28 cellular contexts compared by ENCODE assay signal in the genomic region with DNA sequence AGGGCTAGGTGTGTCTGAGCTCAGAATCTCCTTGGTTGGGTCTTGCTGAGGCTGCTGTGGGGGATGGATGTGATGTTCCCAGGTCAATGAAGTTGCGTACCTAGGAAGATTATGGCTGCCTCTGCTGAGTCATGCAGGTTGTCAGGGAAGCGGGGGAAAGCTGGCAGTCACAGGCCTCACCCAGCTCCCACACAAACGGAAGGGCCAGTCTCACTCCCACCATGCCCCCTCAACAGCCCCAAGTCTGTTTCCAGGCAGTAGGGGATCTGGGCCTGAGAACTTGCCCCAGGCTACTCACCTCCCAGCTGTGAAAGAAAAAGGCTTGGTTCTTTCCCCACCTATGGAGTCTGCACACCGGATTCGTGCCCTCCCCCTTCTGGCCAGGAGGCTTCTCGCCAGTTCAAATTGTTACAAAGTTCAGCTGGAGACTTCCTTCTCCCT.
DNase-seq lines count a peak whose midpoint lies in the region; ATAC-seq and TF ChIP-seq lines count a peak whose summit lies in the region.
"Had no signal": no experiment of that assay in that cellular context is flagged by ENCODE, and none has a peak within 500 bp of the region (broad histone marks: within the 10 kb centered on the region; RNA-seq: fewer than 3 reads in every experiment).

No MANE protein-coding gene starts in this region.

- H3K4me2 ChIP-seq in neural progenitor cell = no peak overlapping the region

- H3K27me3 ChIP-seq in HUES6 (ENCODE audit: control insufficient read depth, insufficient read depth, low read length) = no peaks in the 10 kb centered on the region
- H3K27me3 ChIP-seq in endodermal cell (ENCODE audit: control insufficient read depth, insufficient read depth, low read length, poor library complexity, severe bottlenecking) = no peaks in the 10 kb centered on the region
- H3K27me3 ChIP-seq in neural progenitor cell = no peaks in the 10 kb centered on the region
- H3K27me3 ChIP-seq: heart right ventricle, SJCRH30, stomach, thyroid gland had no signal

- H3K27me3 Mint-ChIP-seq in Calu3 (ENCODE audit: unreplicated experiment) = no peaks in the 10 kb centered on the region
- no peaks in the 10 kb centered on the region for H3K27me3 Mint-ChIP-seq in endodermal cell (ENCODE audit: insufficient read depth)
- no peaks in the 10 kb centered on the region for H3K27me3 Mint-ChIP-seq in neural progenitor cell (ENCODE audit: insufficient read depth, low read depth)
- no peaks in the 10 kb centered on the region for H3K27me3 Mint-ChIP-seq in progenitor cell of endocrine pancreas
- H3K27me3 Mint-ChIP-seq: activated naive CD4-positive, alpha-beta T cell treated with anti-CD3 and anti-CD28 coated beads, Interleukin-2, amount 10 ng/mL, durations not matched to agents 7 days and 5 days; naive B cell had no signal

- no peak for TF ChIP-seq CTCF in Calu3 (IDR thresholded peaks at IDR 0.05; ENCODE audit: unreplicated experiment)
- TF ChIP-seq CTCF in endodermal cell (conservative IDR thresholded peaks at IDR 0.05) = peak; percentile 15
- no peak for TF ChIP-seq CTCF in neural progenitor cell (IDR thresholded peaks at IDR 0.05)
- no peak for TF ChIP-seq CTCF in progenitor cell of endocrine pancreas (IDR thresholded peaks at IDR 0.05; ENCODE audit: unreplicated experiment)

- H3K9me3 Mint-ChIP-seq in Calu3 (ENCODE audit: low read depth, unreplicated experiment) (no peaks in the 10 kb centered on the region), endodermal cell (peaks cover 53% of the 10 kb centered on the region), neural progenitor cell (peaks cover 17% of the 10 kb centered on the region), progenitor cell of endocrine pancreas (ENCODE audit: low read depth) (peaks cover 40% of the 10 kb centered on the region)
- H3K9me3 Mint-ChIP-seq: activated naive CD4-positive, alpha-beta T cell treated with anti-CD3 and anti-CD28 coated beads, Interleukin-2, amount 10 ng/mL, durations not matched to agents 7 days and 5 days; naive B cell had no signal

- no peak for ATAC-seq in HG03520 (IDR thresholded peaks at IDR 0.05; ENCODE audit: unreplicated experiment)
- ATAC-seq: heart right ventricle, left cardiac atrium had no signal

- H2AFZ ChIP-seq in neural progenitor cell (replicated peaks) = no peak overlapping the region

- H4K20me1 ChIP-seq in neural progenitor cell (ENCODE audit: low read depth) = no peaks in the 10 kb centered on the region

- H3K79me2 ChIP-seq in neural progenitor cell (ENCODE audit: low read depth) = no peaks in the 10 kb centered on the region

- peak; percentile 8 for DNase-seq in Calu3
- peak; percentile 69 for DNase-seq in endodermal cell
- no peak for DNase-seq in neural progenitor cell (ENCODE audit: low spot score)
- DNase-seq in NCI-H774 (lab: John Stamatoyannopoulos, UW) = no peak
- DNase-seq in progenitor cell of endocrine pancreas (ENCODE audit: low spot score, unreplicated experiment) = no peak
- DNase-seq in HUDEP-2 (lab: John Stamatoyannopoulos, UW; ENCODE audit: unreplicated experiment in 76 of 76) = no peak
- DNase-seq: ACHN; activated CD4-positive, alpha-beta T cell treated with anti-CD3 and anti-CD28 coated beads, Interleukin-2, amount 50 U/mL, for 4 hours; activated CD4-positive, CD25-positive, alpha-beta regulatory T cell; activated CD8-positive, alpha-beta memory T cell treated with anti-CD3 and anti-CD28 coated beads, Interleukin-2, amount 50 U/mL, for 48 hours; activated naive CD4-positive, alpha-beta T cell treated with anti-CD3 and anti-CD28 coated beads, Interleukin-2, amount 10 ng/mL, durations not matched to agents 7 days and 5 days; effector memory CD4-positive, alpha-beta T cell; erythroblast; GF-D8; heart right ventricle; IMR-90; left cardiac atrium; mesenchymal stem cell; naive B cell; NCI-H1048; NCI-H187 treated with DMSO at 0.1 percent for 48 hours; NCI-H526 treated with DMSO at 0.1 percent for 48 hours; nucleus accumbens; SJCRH30; stomach; thyroid gland had no signal

- BruUV-seq in Calu3 (replicated peaks; lab: Mats Ljungman, UMichigan) = no TSS peak

- peaks cover 24% of the 10 kb centered on the region for H3K4me1 Mint-ChIP-seq in Calu3 (ENCODE audit: low read depth, unreplicated experiment)
- peaks cover 32% of the 10 kb centered on the region for H3K4me1 Mint-ChIP-seq in endodermal cell
- peaks cover 14% of the 10 kb centered on the region for H3K4me1 Mint-ChIP-seq in neural progenitor cell
- no peaks in the 10 kb centered on the region for H3K4me1 Mint-ChIP-seq in progenitor cell of endocrine pancreas (ENCODE audit: low read depth)

- peaks cover 22% of the 10 kb centered on the region for H3K4me1 ChIP-seq in HUES6 (ENCODE audit: control insufficient read depth, insufficient read depth, low read length)
- no peaks in the 10 kb centered on the region for H3K4me1 ChIP-seq in endodermal cell (ENCODE audit: control insufficient read depth, insufficient read depth, low read length)
- H3K4me1 ChIP-seq in neural progenitor cell = no peaks in the 10 kb centered on the region
- H3K4me1 ChIP-seq: SJCRH30, stomach, thyroid gland had no signal

- H3K9me3 ChIP-seq in HUES6 (ENCODE audit: control insufficient read depth, insufficient read depth, low read depth, low read length) (no peaks in the 10 kb centered on the region), endodermal cell (ENCODE audit: control insufficient read depth, low read length) (no peaks in the 10 kb centered on the region), neural progenitor cell (ENCODE audit: low read depth) (no peaks in the 10 kb centered on the region)
- H3K9me3 ChIP-seq: heart right ventricle, SJCRH30, stomach, thyroid gland had no signal

- H3K27ac Mint-ChIP-seq in Calu3 (ENCODE audit: unreplicated experiment) (peak overlapping the region; percentile 69), endodermal cell (peak overlapping the region; percentile 96), neural progenitor cell (peak overlapping the region; percentile 92), progenitor cell of endocrine pancreas (no peak overlapping the region)

- intact Hi-C loops in Calu3 (cut with micrococcal nuclease; ENCODE audit: unreplicated experiment) = no loop called here

- H3K9ac ChIP-seq in HUES6 (ENCODE audit: low read length) (peak overlapping the region; percentile 68), endodermal cell (ENCODE audit: extremely low read depth, low read length, poor library complexity, severe bottlenecking) (peak overlapping the region; percentile 25), neural progenitor cell (no peak overlapping the region)

- 67% methylated on average over 6 of the region's 6 CpGs; no CpG with 5 or more reads in 1 of the 2 experiments for WGBS in endodermal cell (ENCODE audit: insufficient coverage in 1 of 2, insufficient read length in 1 of 2), 2 experiments

- H3K4me3 ChIP-seq in HUES6 (ENCODE audit: low read depth, low read length) (peak overlapping the region; percentile 20; the same call in 1 of the 2 replicates), endodermal cell (ENCODE audit: low read length) (no peak overlapping the region), neural progenitor cell (no peak overlapping the region)
- H3K4me3 ChIP-seq: heart right ventricle, SJCRH30, stomach, thyroid gland had no signal

- peaks cover 5% of the 10 kb centered on the region for H3K36me3 Mint-ChIP-seq in Calu3 (ENCODE audit: insufficient read depth, unreplicated experiment)
- H3K36me3 Mint-ChIP-seq in endodermal cell (ENCODE audit: low read depth) = peaks cover 39% of the 10 kb centered on the region
- peaks cover 55% of the 10 kb centered on the region for H3K36me3 Mint-ChIP-seq in neural progenitor cell
- peaks cover 24% of the 10 kb centered on the region for H3K36me3 Mint-ChIP-seq in progenitor cell of endocrine pancreas (ENCODE audit: insufficient read depth)
- H3K36me3 Mint-ChIP-seq: naive B cell had no signal

- H3K4me3 Mint-ChIP-seq in Calu3 (ENCODE audit: low read depth, unreplicated experiment) (peak overlapping the region; percentile 5), endodermal cell (no peak overlapping the region), neural progenitor cell (no peak overlapping the region), progenitor cell of endocrine pancreas (ENCODE audit: low read depth) (no peak overlapping the region)
- H3K4me3 Mint-ChIP-seq: activated naive CD4-positive, alpha-beta T cell treated with anti-CD3 and anti-CD28 coated beads, Interleukin-2, amount 10 ng/mL, durations not matched to agents 7 days and 5 days; naive B cell had no signal

- CTCF ChIA-PET in Calu3 (lab: Charles Lee) = no interaction called here

- H3K36me3 ChIP-seq in HUES6 (ENCODE audit: control insufficient read depth, insufficient read depth, low read length) (peaks cover 11% of the 10 kb centered on the region; the same call in 1 of the 2 replicates), endodermal cell (ENCODE audit: control insufficient read depth, insufficient read depth, low read length) (peaks cover 32% of the 10 kb centered on the region), neural progenitor cell (no peaks in the 10 kb centered on the region)
- H3K36me3 ChIP-seq: thyroid gland had no signal

- H3K27ac ChIP-seq in HUES6 (ENCODE audit: low read depth, low read length) = peak overlapping the region; percentile 70; the same call in 1 of the 2 replicates
- no peak overlapping the region for H3K27ac ChIP-seq in endodermal cell (ENCODE audit: low read depth, low read length)
- H3K27ac ChIP-seq in neural progenitor cell = no peak overlapping the region
- H3K27ac ChIP-seq: heart right ventricle, SJCRH30, thyroid gland had no signal

- H3F3A ChIP-seq in neural progenitor cell (ENCODE audit: low read depth) = no peaks in the 10 kb centered on the region

Comparison
In these comparisons a context has a peak if more than half of its experiments do, and no peak if none do; other contexts are left out.
1. DNase-seq: peak in Calu3 (single experiment) and endodermal cell (single experiment); none in neural progenitor cell (single experiment), NCI-H774 (single experiment), progenitor cell of endocrine pancreas (single experiment) and HUDEP-2 (0 of 76).